Comparison of ENCODE assay signal across 27 cellular contexts in the genomic region with DNA sequence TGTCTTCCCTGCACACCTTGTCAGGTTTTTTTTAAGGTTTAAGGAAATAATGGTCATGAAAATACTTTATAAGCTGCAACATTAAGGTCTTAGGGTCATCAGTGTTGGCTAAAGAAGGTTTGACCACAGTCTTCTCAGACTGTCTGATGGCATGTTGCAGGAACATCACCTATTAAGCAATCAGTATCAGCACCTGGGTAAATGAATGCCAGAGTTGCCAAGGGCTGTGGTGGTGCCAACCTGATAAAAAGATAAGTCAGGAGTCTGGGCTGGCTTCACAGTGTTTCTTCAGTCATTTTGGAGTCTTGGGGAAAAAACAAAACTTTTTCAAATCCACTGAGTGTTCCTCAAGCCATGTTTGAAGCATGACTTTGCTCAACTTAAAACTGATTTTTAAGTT.
"Had no signal": no experiment of that assay in that cellular context is flagged by ENCODE, and none has a peak within 500 bp of the region (broad histone marks: within the 10 kb centered on the region; RNA-seq: fewer than 3 reads in every experiment).

No MANE protein-coding gene starts in this region.

- H3K4me3 ChIP-seq: colonic mucosa, esophagus squamous epithelium, heart right ventricle, lung, ovary, smooth muscle cell, stomach, thyroid gland had no signal

- H3K27ac ChIP-seq: colonic mucosa, esophagus squamous epithelium, heart right ventricle, ovary, stomach, thyroid gland had no signal

- H3K36me3 ChIP-seq: colonic mucosa, ovary had no signal

- H3K9me3 Mint-ChIP-seq: dendritic cell treated with granulocyte-macrophage colony-stimulating factor and Interleukin-4, amounts not matched to agents 40 ng/mL and 50 ng/mL, for 4 days; memory B cell; mesothelial cell of epicardium; naive thymus-derived CD4-positive, alpha-beta T cell; nephron; stimulated activated effector memory CD8-positive, alpha-beta T cell treated with anti-CD3 and anti-CD28 coated beads, Interleukin-12 subunit alpha, Interleukin-12 subunit beta, amount 100 ng/mL, for 72 hours had no signal

- H3K4me1 ChIP-seq: colonic mucosa, esophagus squamous epithelium, thyroid gland had no signal

- H3K27ac Mint-ChIP-seq: dendritic cell treated with granulocyte-macrophage colony-stimulating factor and Interleukin-4, amounts not matched to agents 40 ng/mL and 50 ng/mL, for 4 days; memory B cell; mesothelial cell of epicardium; naive thymus-derived CD4-positive, alpha-beta T cell; nephron; stimulated activated effector memory CD8-positive, alpha-beta T cell treated with anti-CD3 and anti-CD28 coated beads, Interleukin-12 subunit alpha, Interleukin-12 subunit beta, amount 100 ng/mL, for 72 hours had no signal

- DNase-seq: colonic mucosa; effector memory CD4-positive, alpha-beta T cell; erythroblast; esophagus squamous epithelium; foreskin melanocyte; glutamatergic neuron; heart right ventricle; hippocampal formation; naive thymus-derived CD4-positive, alpha-beta T cell; occipital lobe; ovary; posterior cingulate gyrus; stimulated activated CD4-positive, alpha-beta T cell treated with anti-CD3 and anti-CD28 coated beads, Interleukin-12 subunit alpha, Interleukin-12 subunit beta, amount 100 ng/mL, for 4 hours; stimulated activated CD4-positive, alpha-beta T cell treated with anti-CD3 and anti-CD28 coated beads, Interleukin-1b, Interleukin-23, amount 100 ng/mL, for 48 hours; stimulated activated CD4-positive, alpha-beta T cell treated with anti-CD3 and anti-CD28 coated beads, Interleukin-4, amount 100 ng/mL, for 1 hour; stimulated activated naive CD4-positive, alpha-beta T cell treated with Interleukin-2 at 50 U/mL for 16 hours; stomach; thyroid gland; trophoblast cell had no signal

- H3K27me3 ChIP-seq: colonic mucosa, esophagus squamous epithelium, heart right ventricle, ovary, stomach, thyroid gland had no signal

- ATAC-seq: heart right ventricle; naive thymus-derived CD4-positive, alpha-beta T cell; sciatic nerve; stimulated activated effector memory CD8-positive, alpha-beta T cell treated with anti-CD3 and anti-CD28 coated beads, Interleukin-12 subunit alpha, Interleukin-12 subunit beta, amount 100 ng/mL, for 72 hours had no signal

- H3K27me3 Mint-ChIP-seq: dendritic cell treated with granulocyte-macrophage colony-stimulating factor and Interleukin-4, amounts not matched to agents 40 ng/mL and 50 ng/mL, for 4 days; memory B cell; naive thymus-derived CD4-positive, alpha-beta T cell had no signal

- H3K4me3 Mint-ChIP-seq: dendritic cell treated with granulocyte-macrophage colony-stimulating factor and Interleukin-4, amounts not matched to agents 40 ng/mL and 50 ng/mL, for 4 days; memory B cell; mesothelial cell of epicardium; naive thymus-derived CD4-positive, alpha-beta T cell; nephron; stimulated activated effector memory CD8-positive, alpha-beta T cell treated with anti-CD3 and anti-CD28 coated beads, Interleukin-12 subunit alpha, Interleukin-12 subunit beta, amount 100 ng/mL, for 72 hours had no signal

- H3K9me3 ChIP-seq: colonic mucosa, esophagus squamous epithelium, heart right ventricle, ovary, stomach, thyroid gland had no signal
